In the genomic region with DNA sequence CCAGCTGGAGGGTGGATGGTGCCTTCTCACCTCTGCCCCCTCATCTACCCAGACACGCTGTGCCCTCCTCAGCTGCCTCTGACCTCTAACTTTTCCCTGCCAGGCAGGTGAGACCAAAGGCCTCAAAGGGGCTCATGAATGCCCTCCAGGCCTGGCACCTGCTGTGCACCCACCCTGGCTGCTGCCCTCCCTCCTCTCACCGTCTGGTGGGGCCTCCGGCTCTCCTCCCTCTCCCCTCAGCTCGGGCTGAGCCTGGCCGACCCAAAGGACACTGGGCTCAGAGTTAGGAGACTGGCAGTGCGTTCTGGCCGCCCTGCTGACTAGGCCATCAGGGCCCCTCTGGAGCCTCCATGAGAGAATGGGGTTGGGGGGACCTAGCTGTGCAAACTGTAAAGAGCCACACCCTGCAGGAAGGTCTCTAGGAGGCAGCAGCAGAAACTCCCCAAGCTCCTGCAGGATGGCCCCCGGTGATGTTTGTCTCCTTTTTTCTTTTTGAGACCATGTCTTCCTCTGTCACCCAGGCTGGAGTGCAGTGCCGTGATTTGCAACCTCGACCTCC, we compare ENCODE assay signal across 20 cellular contexts. TPM values are rescaled to one million over a fixed set of nuclear protein-coding genes. Genes with fewer than 3 reads are reported as not detected.
DNase-seq lines count a peak whose midpoint lies in the region; ATAC-seq and TF ChIP-seq lines count a peak whose summit lies in the region.
"Had no signal": no experiment of that assay in that cellular context is flagged by ENCODE, and none has a peak within 500 bp of the region (broad histone marks: within the 10 kb centered on the region; RNA-seq: fewer than 3 reads in every experiment).

No MANE protein-coding gene starts in this region.

- H3K4me3 Mint-ChIP-seq in activated T-helper 17 cell treated with anti-CD3 and anti-CD28 coated beads, Interleukin-2, amount 50 U/mL, for 72 hours, result no peak overlapping the region
- no peak overlapping the region for H3K4me3 Mint-ChIP-seq in progenitor cell of endocrine pancreas (ENCODE audit: low read depth)
- H3K4me3 Mint-ChIP-seq: CD4-positive, alpha-beta T cell; HFFc6 had no signal

- WGBS in right cardiac atrium, result 88% methylated on average over 10 of the region's 10 CpGs
- WGBS in stomach, 5 donors, result 76 to 85% (median 77%) methylated on average over 7 to 10 of the region's 10 CpGs

- H3K9ac ChIP-seq in mucosa of rectum (ENCODE audit: low read depth in 1 of 2, low read length in 2 of 2), result peak overlapping the region in 1 of 2 donors; percentile 5

- no peaks in the 10 kb centered on the region for H3K9me3 Mint-ChIP-seq in activated T-helper 17 cell treated with anti-CD3 and anti-CD28 coated beads, Interleukin-2, amount 50 U/mL, for 72 hours
- H3K9me3 Mint-ChIP-seq in progenitor cell of endocrine pancreas (ENCODE audit: low read depth), result no peaks in the 10 kb centered on the region
- H3K9me3 Mint-ChIP-seq: CD4-positive, alpha-beta T cell; HFFc6 had no signal

- TF ChIP-seq CTCF in stomach (IDR thresholded peaks at IDR 0.05) (no peak), progenitor cell of endocrine pancreas (IDR thresholded peaks at IDR 0.05; ENCODE audit: unreplicated experiment) (no peak)

- H3K4me1 ChIP-seq in right cardiac atrium (ENCODE audit: control insufficient read depth, insufficient read depth, low read length), result no peaks in the 10 kb centered on the region
- peaks cover 38 to 51% of the 10 kb centered on the region in 2 donors for H3K4me1 ChIP-seq in mucosa of rectum (ENCODE audit: control insufficient read depth in 2 of 2, insufficient read depth in 2 of 2, low read length in 2 of 2)
- H3K4me1 ChIP-seq in stomach, result peaks cover 36 to 59% (median 54%) of the 10 kb centered on the region in 4 donors
- H3K4me1 ChIP-seq: HAP-1 had no signal

- H3K27me3 Mint-ChIP-seq in activated T-helper 17 cell treated with anti-CD3 and anti-CD28 coated beads, Interleukin-2, amount 50 U/mL, for 72 hours, result no peaks in the 10 kb centered on the region
- H3K27me3 Mint-ChIP-seq in progenitor cell of endocrine pancreas, result peaks cover 6% of the 10 kb centered on the region
- H3K27me3 Mint-ChIP-seq: CD4-positive, alpha-beta T cell had no signal

- ATAC-seq in Right ventricle myocardium inferior (no peak), right cardiac atrium (no peak)
- no peak for ATAC-seq in activated T-helper 17 cell treated with anti-CD3 and anti-CD28 coated beads, Interleukin-2, amount 50 U/mL, for 72 hours (replicated peaks)

- no peak overlapping the region for H3K27ac ChIP-seq in right cardiac atrium (ENCODE audit: low read length)
- peak overlapping the region; percentile 95 to 99 for H3K27ac ChIP-seq in mucosa of rectum (ENCODE audit: low read depth in 2 of 2, low read length in 2 of 2)
- H3K27ac ChIP-seq in stomach, result peak overlapping the region in 4 of 5 donors; percentile 63 to 85 (median 80)

- H3K36me3 Mint-ChIP-seq in activated T-helper 17 cell treated with anti-CD3 and anti-CD28 coated beads, Interleukin-2, amount 50 U/mL, for 72 hours (ENCODE audit: low read depth), result no peaks in the 10 kb centered on the region
- H3K36me3 Mint-ChIP-seq in progenitor cell of endocrine pancreas (ENCODE audit: insufficient read depth), result no peaks in the 10 kb centered on the region

- H3K4me1 Mint-ChIP-seq in activated T-helper 17 cell treated with anti-CD3 and anti-CD28 coated beads, Interleukin-2, amount 50 U/mL, for 72 hours, result no peaks in the 10 kb centered on the region
- H3K4me1 Mint-ChIP-seq in progenitor cell of endocrine pancreas (ENCODE audit: low read depth), result peaks cover 8% of the 10 kb centered on the region

- H3K4me3 ChIP-seq in right cardiac atrium (ENCODE audit: low read length) (no peak overlapping the region), mucosa of rectum (ENCODE audit: low read length in 2 of 2) (no peak overlapping the region), stomach (no peak overlapping the region)
- H3K4me3 ChIP-seq: HAP-1 had no signal

- TF ChIP-seq EP300 in stomach (IDR thresholded peaks at IDR 0.05), result no peak

- H3K27me3 ChIP-seq in right cardiac atrium (ENCODE audit: control insufficient read depth, insufficient read depth), result no peaks in the 10 kb centered on the region
- no peaks in the 10 kb centered on the region for H3K27me3 ChIP-seq in mucosa of rectum (ENCODE audit: control insufficient read depth in 2 of 2, insufficient read depth in 2 of 2, low read length in 2 of 2)
- no peaks in the 10 kb centered on the region for H3K27me3 ChIP-seq in stomach

- H3K27ac Mint-ChIP-seq in activated T-helper 17 cell treated with anti-CD3 and anti-CD28 coated beads, Interleukin-2, amount 50 U/mL, for 72 hours, result peak overlapping the region; percentile 25
- no peak overlapping the region for H3K27ac Mint-ChIP-seq in progenitor cell of endocrine pancreas
- H3K27ac Mint-ChIP-seq: CD4-positive, alpha-beta T cell; HFFc6 had no signal

- TF ChIP-seq POLR2A in stomach (IDR thresholded peaks at IDR 0.05), result no peak

- intact Hi-C loops in Right ventricle myocardium inferior (cut with DNase I), result no loop called here
- intact Hi-C loops in right cardiac atrium (cut with DNase I), result no loop called here
- intact Hi-C loops in stomach (cut with DNase I; ENCODE audit: low total_unique reads), result no loop called here

- DNase-seq in Right ventricle myocardium inferior (ENCODE audit: missing footprints) (peak; percentile 52), right cardiac atrium (no peak), stomach (no peak), NCI-H748 (lab: John Stamatoyannopoulos, UW; ENCODE audit: unreplicated experiment) (no peak), DMS153 (lab: John Stamatoyannopoulos, UW) (no peak), progenitor cell of endocrine pancreas (ENCODE audit: low spot score, unreplicated experiment) (no peak)
- DNase-seq: 8988T; AML-193; C1 segment of cervical spinal cord; Calu3; CD4-positive, alpha-beta T cell; DMS 273 treated with DMSO at 0.1 percent for 48 hours; DMS79; GOT3; HFFc6 had no signal

- H3K9me3 ChIP-seq in right cardiac atrium (ENCODE audit: control insufficient read depth, low read length) (no peaks in the 10 kb centered on the region), mucosa of rectum (ENCODE audit: control insufficient read depth in 2 of 2, low read length in 2 of 2) (no peaks in the 10 kb centered on the region), stomach (no peaks in the 10 kb centered on the region)
- H3K9me3 ChIP-seq: HAP-1 had no signal

- H3K36me3 ChIP-seq in mucosa of rectum (ENCODE audit: control insufficient read depth in 2 of 2, insufficient read depth in 2 of 2, low read length in 2 of 2), result no peaks in the 10 kb centered on the region
- no peaks in the 10 kb centered on the region for H3K36me3 ChIP-seq in stomach
- H3K36me3 ChIP-seq: HAP-1 had no signal

RNA-seq across cellular contexts. Expression of a gene that starts 40.3 kb away (rescaled TPM):
- 101 TPM for total RNA-seq in Right ventricle myocardium inferior
- 100 to 1,000 TPM; 102 to 158 (median 117) TPM for total RNA-seq in right cardiac atrium
- polyA plus RNA-seq in right cardiac atrium, result 50.1 TPM
- total RNA-seq in activated T-helper 17 cell treated with anti-CD3 and anti-CD28 coated beads, Interleukin-2, amount 50 U/mL, for 72 hours, result 10 to 100 TPM; 10.0 to 10.4 TPM
- 10 to 100 TPM; 16.7 to 84.0 (median 28.1) TPM for total RNA-seq in stomach
- 10 to 100 TPM; 10.8 to 15.5 (median 12.7) TPM for polyA plus RNA-seq in stomach
- 34.2 and 40.3 TPM in 2 replicates for total RNA-seq in progenitor cell of endocrine pancreas

RNA-seq across cellular contexts. Expression of a gene that starts 40.6 kb away (rescaled TPM):
- 2.5 TPM for total RNA-seq in Right ventricle myocardium inferior
- 10 to 100 TPM in 2 of 4 donors, 1 to 10 TPM in 2; 8.3 to 20.2 (median 12.9) TPM for total RNA-seq in right cardiac atrium
- polyA plus RNA-seq in right cardiac atrium, result 10.7 TPM
- under 1 TPM in 1 of 2 donors, not detected in 1; 0.95 TPM for total RNA-seq in activated T-helper 17 cell treated with anti-CD3 and anti-CD28 coated beads, Interleukin-2, amount 50 U/mL, for 72 hours
- total RNA-seq in stomach, result 1 to 10 TPM in 3 of 5 donors, not detected in 2; 1.3 to 8.8 (median 2.6) TPM
- 1 to 10 TPM in 2 of 3 donors, under 1 TPM in 1; 0.85 to 3.7 (median 2.2) TPM for polyA plus RNA-seq in stomach
- total RNA-seq in progenitor cell of endocrine pancreas, result not detected in 2 replicates
- total RNA-seq: Calu3, G401, HFFc6, HT1080 had no signal

RNA-seq across cellular contexts. Expression of a gene that starts 54.7 kb away (rescaled TPM):
- 25.1 TPM for total RNA-seq in Right ventricle myocardium inferior
- total RNA-seq in right cardiac atrium, result 10 to 100 TPM; 11.2 to 32.1 (median 23.4) TPM
- polyA plus RNA-seq in right cardiac atrium, result 39.6 TPM
- total RNA-seq in activated T-helper 17 cell treated with anti-CD3 and anti-CD28 coated beads, Interleukin-2, amount 50 U/mL, for 72 hours, result not detected
- not detected for total RNA-seq in stomach
- polyA plus RNA-seq in stomach, result not detected
- total RNA-seq in progenitor cell of endocrine pancreas, result not detected in 2 replicates
- total RNA-seq: Calu3; CD4-positive, alpha-beta T cell; G401; HFFc6; HT1080 had no signal

Comparison
In these comparisons a context has a peak if more than half of its experiments do, and no peak if none do; other contexts are left out.
1. RNA of a gene that starts 54.7 kb away (total RNA-seq): 11.2 to 32.1 TPM in right cardiac atrium and 25.1 TPM in Right ventricle myocardium inferior (single experiment); not detected in activated T-helper 17 cell treated with anti-CD3 and anti-CD28 coated beads, Interleukin-2, amount 50 U/mL, for 72 hours, not detected in stomach and not detected in progenitor cell of endocrine pancreas; every median in the first group is over 10 times any median in the second.